14 cellular contexts compared by ENCODE assay signal in the genomic region with DNA sequence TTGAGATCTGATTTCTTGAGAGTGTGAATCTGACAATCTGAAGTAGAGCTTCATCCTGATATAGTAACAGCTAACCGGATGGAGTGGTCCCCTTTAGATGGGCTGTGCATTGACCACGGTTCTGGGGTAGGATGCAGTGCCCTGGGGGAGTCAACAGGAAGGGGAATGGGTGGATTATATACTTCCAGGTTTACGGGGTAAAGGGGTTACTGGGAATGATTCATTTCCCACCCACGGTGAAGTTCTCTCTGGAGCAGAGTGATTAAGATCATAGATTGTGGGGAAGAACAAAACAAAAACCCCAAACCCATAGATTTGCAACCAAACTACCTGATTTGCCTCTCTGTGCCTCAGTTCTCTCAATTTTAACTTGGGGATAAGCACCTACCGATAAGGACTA. TPM values are rescaled to one million over a fixed set of nuclear protein-coding genes. Genes with fewer than 3 reads are reported as not detected.
A peak's percentile ranks its signal among the peaks of the same experiment; 100 is the strongest.
DNase-seq lines count a peak whose midpoint lies in the region; ATAC-seq and TF ChIP-seq lines count a peak whose summit lies in the region.
"Had no signal": no experiment of that assay in that cellular context is flagged by ENCODE, and none has a peak within 500 bp of the region (broad histone marks: within the 10 kb centered on the region; RNA-seq: fewer than 3 reads in every experiment).

No MANE protein-coding gene starts in this region.

- no peak for TF ChIP-seq EP300 in esophagus muscularis mucosa (IDR thresholded peaks at IDR 0.05)

- H3K36me3 ChIP-seq in GM06990 (ENCODE audit: control insufficient read depth, insufficient read depth, low read length) (peaks cover 31% of the 10 kb centered on the region), esophagus muscularis mucosa (peaks cover 30 to 36% (median 33%) of the 10 kb centered on the region in 4 donors)

- WGBS in esophagus muscularis mucosa: 44% methylated on average over 5 of the region's 5 CpGs

- no peaks in the 10 kb centered on the region for H3K27me3 Mint-ChIP-seq in activated CD8-positive, alpha-beta memory T cell treated with anti-CD3 and anti-CD28 coated beads, Interleukin-2, amount 10 ng/mL, durations not matched to agents 7 days and 5 days
- H3K27me3 Mint-ChIP-seq in memory B cell: no peaks in the 10 kb centered on the region

- ATAC-seq in activated CD8-positive, alpha-beta memory T cell treated with anti-CD3 and anti-CD28 coated beads, Interleukin-2, amount 10 ng/mL, durations not matched to agents 7 days and 5 days: no peak
- no peak for ATAC-seq in memory B cell (ENCODE audit: low read depth)
- ATAC-seq: esophagus mucosa had no signal

- no peaks in the 10 kb centered on the region for H3K9me3 ChIP-seq in esophagus muscularis mucosa
- H3K9me3 ChIP-seq: suprapubic skin had no signal

- CTCF ChIA-PET in activated CD8-positive, alpha-beta memory T cell treated with anti-CD3 and anti-CD28 coated beads, Interleukin-2, amount 10 ng/mL, durations not matched to agents 7 days and 5 days (lab: Charles Lee): interaction anchor here (1.0 to 2.9 kb wide), 3 partner anchors 8 to 477 kb away, joined by 3 to 11 read pairs (median 3); no protein-coding TSS in a partner anchor

- H3K4me3 ChIP-seq in GM06990 (replicated peaks; ENCODE audit: low read depth, low read length) (peak overlapping the region; percentile 8), esophagus muscularis mucosa (no peak overlapping the region)

- no peak overlapping the region for H3K27ac ChIP-seq in esophagus muscularis mucosa (replicated peaks in 1 of 4)
- H3K27ac ChIP-seq: HL-60, suprapubic skin had no signal

- peaks cover 32% of the 10 kb centered on the region for H3K36me3 Mint-ChIP-seq in activated CD8-positive, alpha-beta memory T cell treated with anti-CD3 and anti-CD28 coated beads, Interleukin-2, amount 10 ng/mL, durations not matched to agents 7 days and 5 days
- H3K36me3 Mint-ChIP-seq in memory B cell: peaks cover 22% of the 10 kb centered on the region

- DNase-seq in CD1c-positive myeloid dendritic cell (ENCODE audit: extremely low spot score): peak; percentile 5
- no peak for DNase-seq in GM06990 (ENCODE audit: extremely low read depth, insufficient read length)
- DNase-seq in activated CD8-positive, alpha-beta memory T cell treated with anti-CD3 and anti-CD28 coated beads, Interleukin-2, amount 10 ng/mL, durations not matched to agents 7 days and 5 days: peak; percentile 36
- DNase-seq in memory B cell (ENCODE audit: low spot score in 2 of 2): no peak
- no peak for DNase-seq in esophagus muscularis mucosa (ENCODE audit: extremely low spot score)
- DNase-seq in stimulated activated CD4-positive, alpha-beta T cell treated with anti-CD3 and anti-CD28 coated beads, Interleukin-12 subunit alpha, Interleukin-12 subunit beta, amount 100 ng/mL, for 4 hours: no peak
- no peak for DNase-seq in NCI-H82 (lab: John Stamatoyannopoulos, UW)
- no peak for DNase-seq in DMS79 treated with DMSO at 0.1 percent for 48 hours (lab: John Stamatoyannopoulos, UW)
- DNase-seq: cerebellar nuclear complex, NCI-H2171, T-helper 9 cell had no signal

- peaks cover 43% of the 10 kb centered on the region for H3K4me1 Mint-ChIP-seq in activated CD8-positive, alpha-beta memory T cell treated with anti-CD3 and anti-CD28 coated beads, Interleukin-2, amount 10 ng/mL, durations not matched to agents 7 days and 5 days
- H3K4me1 Mint-ChIP-seq in memory B cell: peaks cover 24% of the 10 kb centered on the region

- no peaks in the 10 kb centered on the region for H3K27me3 ChIP-seq in GM06990 (replicated peaks; ENCODE audit: control insufficient read depth, insufficient read depth, low read length)
- no peaks in the 10 kb centered on the region for H3K27me3 ChIP-seq in esophagus muscularis mucosa
- H3K27me3 ChIP-seq: suprapubic skin had no signal

- no peaks in the 10 kb centered on the region for H3K9me3 Mint-ChIP-seq in activated CD8-positive, alpha-beta memory T cell treated with anti-CD3 and anti-CD28 coated beads, Interleukin-2, amount 10 ng/mL, durations not matched to agents 7 days and 5 days (ENCODE audit: low read depth)
- H3K9me3 Mint-ChIP-seq in memory B cell: no peaks in the 10 kb centered on the region

- intact Hi-C loops in esophagus muscularis mucosa (cut with DNase I): no loop called here

- TF ChIP-seq CTCF in GM06990 (IDR thresholded peaks at IDR 0.05; ENCODE audit: insufficient read depth, low read length, poor library complexity, severe bottlenecking): no peak
- TF ChIP-seq CTCF in esophagus muscularis mucosa (IDR thresholded peaks at IDR 0.05): no peak

- peak overlapping the region; percentile 59 for H3K27ac Mint-ChIP-seq in activated CD8-positive, alpha-beta memory T cell treated with anti-CD3 and anti-CD28 coated beads, Interleukin-2, amount 10 ng/mL, durations not matched to agents 7 days and 5 days
- H3K27ac Mint-ChIP-seq in memory B cell: no peak overlapping the region

- peak overlapping the region; percentile 88 for H3K4me3 Mint-ChIP-seq in activated CD8-positive, alpha-beta memory T cell treated with anti-CD3 and anti-CD28 coated beads, Interleukin-2, amount 10 ng/mL, durations not matched to agents 7 days and 5 days
- peak overlapping the region; percentile 79 for H3K4me3 Mint-ChIP-seq in memory B cell

- TF ChIP-seq POLR2A in esophagus muscularis mucosa (IDR thresholded peaks at IDR 0.05; ENCODE audit: low read depth): no peak

- peaks cover 16 to 41% (median 32%) of the 10 kb centered on the region in 4 donors for H3K4me1 ChIP-seq in esophagus muscularis mucosa

RNA-seq across cellular contexts. Expression of a gene that starts 1.5 kb away (rescaled TPM):
- total RNA-seq in activated CD8-positive, alpha-beta memory T cell treated with anti-CD3 and anti-CD28 coated beads, Interleukin-2, amount 10 ng/mL, durations not matched to agents 7 days and 5 days: 10 to 100 TPM; 16.8 to 17.2 TPM
- total RNA-seq in esophagus muscularis mucosa: 10 to 100 TPM; 14.3 to 17.9 (median 16.9) TPM

RNA-seq across cellular contexts. Expression of a gene that starts 6.5 kb away (rescaled TPM):
- total RNA-seq in activated CD8-positive, alpha-beta memory T cell treated with anti-CD3 and anti-CD28 coated beads, Interleukin-2, amount 10 ng/mL, durations not matched to agents 7 days and 5 days: 100 to 1,000 TPM in 1 of 2 experiments, 10 to 100 TPM in 1; 99.9 to 111 TPM
- 10 to 100 TPM; 47.3 to 75.7 (median 62.3) TPM for total RNA-seq in esophagus muscularis mucosa

RNA-seq across cellular contexts. Expression of a gene that starts 44.1 kb away (rescaled TPM):
- total RNA-seq in activated CD8-positive, alpha-beta memory T cell treated with anti-CD3 and anti-CD28 coated beads, Interleukin-2, amount 10 ng/mL, durations not matched to agents 7 days and 5 days: 100 to 1,000 TPM in 1 of 2 experiments, 10 to 100 TPM in 1; 77.5 to 116 TPM
- total RNA-seq in esophagus muscularis mucosa: 10 to 100 TPM; 24.4 to 65.6 (median 50.7) TPM

Comparison
In these comparisons a context has a peak if more than half of its experiments do, and no peak if none do; other contexts are left out.
1. DNase-seq: peak in CD1c-positive myeloid dendritic cell (single experiment) and activated CD8-positive, alpha-beta memory T cell treated with anti-CD3 and anti-CD28 coated beads, Interleukin-2, amount 10 ng/mL, durations not matched to agents 7 days and 5 days (single experiment); none in GM06990 (single experiment), memory B cell (0 of 2), esophagus muscularis mucosa (single experiment), stimulated activated CD4-positive, alpha-beta T cell treated with anti-CD3 and anti-CD28 coated beads, Interleukin-12 subunit alpha, Interleukin-12 subunit beta, amount 100 ng/mL, for 4 hours (single experiment), NCI-H82 (single experiment) and DMS79 treated with DMSO at 0.1 percent for 48 hours (single experiment).